ENCODE assay signal across 21 cellular contexts in the genomic region with DNA sequence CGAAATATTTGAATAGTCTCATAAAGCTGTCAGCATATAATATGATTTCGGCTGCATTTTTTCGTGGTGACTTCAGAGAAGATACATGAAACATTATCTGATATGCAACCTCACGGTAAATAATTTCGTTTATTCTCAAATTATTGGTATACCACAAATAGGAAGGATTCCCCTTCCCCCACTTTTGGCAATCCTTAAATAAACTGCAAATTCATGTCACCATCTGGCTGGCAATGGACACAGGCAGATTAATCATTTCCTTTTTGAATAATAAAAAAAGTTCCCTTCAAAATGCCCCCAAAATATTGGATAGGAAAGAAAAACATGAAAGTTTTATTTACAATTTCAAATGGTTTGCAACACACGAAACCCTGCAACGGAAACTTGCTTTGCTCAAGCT.
DNase-seq lines count a peak whose midpoint lies in the region; ATAC-seq, FAIRE-seq and TF ChIP-seq lines count a peak whose summit lies in the region.
"Had no signal": no experiment of that assay in that cellular context is flagged by ENCODE, and none has a peak within 500 bp of the region (broad histone marks: within the 10 kb centered on the region; RNA-seq: fewer than 3 reads in every experiment).

No MANE protein-coding gene starts in this region.

- no peaks in the 10 kb centered on the region for H3K36me3 Mint-ChIP-seq in astrocyte (ENCODE audit: low read depth, unreplicated experiment)

- no peaks in the 10 kb centered on the region for H3K4me1 Mint-ChIP-seq in astrocyte (ENCODE audit: low read depth, unreplicated experiment)

- H2BK12ac ChIP-seq in mesenchymal stem cell (ENCODE audit: low read length in 2 of 2) = no peak overlapping the region

- H3K4me1 ChIP-seq in astrocyte (ENCODE audit: insufficient read depth, low read length) = peaks cover 10% of the 10 kb centered on the region
- H3K4me1 ChIP-seq in mesenchymal stem cell (ENCODE audit: control insufficient read depth, insufficient read depth, low read depth, low read length) = no peaks in the 10 kb centered on the region

- no peaks in the 10 kb centered on the region for H3K9me3 ChIP-seq in astrocyte (ENCODE audit: insufficient read depth, low read depth, low read length)
- H3K9me3 ChIP-seq in mesenchymal stem cell (ENCODE audit: control insufficient read depth, low read length) = no peaks in the 10 kb centered on the region
- H3K9me3 ChIP-seq: BLaER1 had no signal

- H3K36me3 ChIP-seq in astrocyte (ENCODE audit: insufficient read depth, low read length) = no peaks in the 10 kb centered on the region
- no peaks in the 10 kb centered on the region for H3K36me3 ChIP-seq in mesenchymal stem cell (ENCODE audit: control insufficient read depth in 1 of 2, insufficient read depth in 2 of 2, low read depth in 1 of 2, low read length in 2 of 2)
- H3K36me3 ChIP-seq: BLaER1 had no signal

- H3K4me3 ChIP-seq in astrocyte (ENCODE audit: insufficient read depth, low read depth, low read length) = no peak overlapping the region
- H3K4me3 ChIP-seq in mesenchymal stem cell (ENCODE audit: insufficient read depth in 1 of 2, low read depth in 1 of 2, low read length in 2 of 2) = peak overlapping the region in 1 of 2 experiments; percentile 8
- H3K4me3 ChIP-seq: BLaER1, GM12878 had no signal

- H3K27me3 ChIP-seq in astrocyte (ENCODE audit: insufficient read depth, low read length) (no peaks in the 10 kb centered on the region), mesenchymal stem cell (ENCODE audit: control insufficient read depth in 1 of 2, insufficient read depth in 1 of 2, low read length in 2 of 2) (no peaks in the 10 kb centered on the region)
- H3K27me3 ChIP-seq: BLaER1 had no signal

- no peak overlapping the region for H3K14ac ChIP-seq in mesenchymal stem cell (ENCODE audit: low read length in 2 of 2)

- FAIRE-seq in astrocyte (lab: Jason Lieb, UNC) (no peak), frontal cortex (lab: Jason Lieb, UNC) (no peak)
- FAIRE-seq: GM12878, H1 had no signal

- H2BK5ac ChIP-seq in mesenchymal stem cell (ENCODE audit: low read depth, low read length, poor library complexity, severe bottlenecking) = no peak overlapping the region

- H2AFZ ChIP-seq in astrocyte (ENCODE audit: low read depth, low read length) (no peak overlapping the region), mesenchymal stem cell (ENCODE audit: low read depth, low read length) (no peak overlapping the region)

- no peaks in the 10 kb centered on the region for H3K27me3 Mint-ChIP-seq in astrocyte (ENCODE audit: low read depth, unreplicated experiment)
- H3K27me3 Mint-ChIP-seq: CD4-positive, alpha-beta T cell had no signal

- H3K23ac ChIP-seq in mesenchymal stem cell (ENCODE audit: low read length in 2 of 2) = no peak overlapping the region

- no peak overlapping the region for H3K27ac ChIP-seq in astrocyte (ENCODE audit: low read depth, low read length)
- H3K27ac ChIP-seq in mesenchymal stem cell (ENCODE audit: low read length, poor library complexity, severe bottlenecking) = no peak overlapping the region
- H3K27ac ChIP-seq: BLaER1 had no signal

- H3K79me1 ChIP-seq in mesenchymal stem cell (replicated peaks; ENCODE audit: low read length, poor library complexity, severe bottlenecking) = no peaks in the 10 kb centered on the region

- no peak overlapping the region for H2BK120ac ChIP-seq in mesenchymal stem cell (ENCODE audit: low read depth, low read length)

- H3K9me3 Mint-ChIP-seq in astrocyte (ENCODE audit: unreplicated experiment) = no peaks in the 10 kb centered on the region

- H3K79me2 ChIP-seq in astrocyte (ENCODE audit: insufficient read depth, low read length) = no peaks in the 10 kb centered on the region

- peak; percentile 32 for DNase-seq in EL
- DNase-seq in HS-27A (ENCODE audit: low read depth) = peak; percentile 26
- DNase-seq in astrocyte (ENCODE audit: low read depth) = no peak
- no peak for DNase-seq in mesenchymal stem cell
- DNase-seq in frontal cortex (ENCODE audit: low spot score in 2 of 2) = no peak
- no peak for DNase-seq in islet precursor cell
- DNase-seq: CD4-positive, alpha-beta T cell; DMS53; GDM1; KG1; MM.1S; NCI-H2029; NCI-H446; NCI-H524 treated with DMSO at 0.1 percent for 48 hours; NCI-H774 had no signal

- TF ChIP-seq CTCF in astrocyte (IDR thresholded peaks at IDR 0.05; ENCODE audit: insufficient read depth, low read depth, low read length) = no peak

- H2BK15ac ChIP-seq in mesenchymal stem cell (ENCODE audit: low read depth, poor library complexity, severe bottlenecking) = no peak overlapping the region

- H2AK5ac ChIP-seq in mesenchymal stem cell (ENCODE audit: low read length, severe bottlenecking) = no peak overlapping the region

- H3K27ac Mint-ChIP-seq in astrocyte (ENCODE audit: unreplicated experiment) = no peak overlapping the region
- H3K27ac Mint-ChIP-seq: CD4-positive, alpha-beta T cell had no signal

- peak overlapping the region; percentile 54 for H3K4me2 ChIP-seq in astrocyte (ENCODE audit: low read length)
- peak overlapping the region; percentile 49 for H3K4me2 ChIP-seq in mesenchymal stem cell (ENCODE audit: low read length, poor library complexity, severe bottlenecking)
- H3K4me2 ChIP-seq: BLaER1 had no signal

- H3K4me3 Mint-ChIP-seq in astrocyte (ENCODE audit: unreplicated experiment) = no peak overlapping the region
- H3K4me3 Mint-ChIP-seq: CD4-positive, alpha-beta T cell had no signal

- H4K8ac ChIP-seq in mesenchymal stem cell (ENCODE audit: low read length) = no peak overlapping the region

- no peaks in the 10 kb centered on the region for H4K20me1 ChIP-seq in astrocyte (ENCODE audit: insufficient read depth, low read length)
- H4K20me1 ChIP-seq: BLaER1 had no signal

- 94% methylated on average over 5 of the region's 7 CpGs for WGBS in mesenchymal stem cell

- H4K91ac ChIP-seq in mesenchymal stem cell (ENCODE audit: low read length) = no peak overlapping the region

- H3K4ac ChIP-seq in mesenchymal stem cell (ENCODE audit: low read depth in 1 of 2, low read length in 2 of 2) = no peak overlapping the region

- H3K9ac ChIP-seq in astrocyte (ENCODE audit: low read length) (no peak overlapping the region), mesenchymal stem cell (ENCODE audit: low read length) (peak overlapping the region; percentile 58)
- H3K9ac ChIP-seq: BLaER1 had no signal

- no peak for ATAC-seq in activated CD4-positive, CD25-positive, alpha-beta regulatory T cell treated with anti-CD3 and anti-CD28 coated beads, Interleukin-2, amount 50 U/mL, for 24 hours
- ATAC-seq in GM18858 (IDR thresholded peaks at IDR 0.05; ENCODE audit: unreplicated experiment) = no peak
- ATAC-seq: GM12878, HCT116 had no signal

- H3K18ac ChIP-seq in mesenchymal stem cell (ENCODE audit: low read depth in 1 of 2, low read length in 2 of 2) = no peak overlapping the region

Comparison
In these comparisons a context has a peak if more than half of its experiments do, and no peak if none do; other contexts are left out.
1. DNase-seq: peak in EL (single experiment) and HS-27A (single experiment); none in astrocyte (single experiment), mesenchymal stem cell (single experiment), frontal cortex (0 of 2) and islet precursor cell (single experiment).